In the genomic region with DNA sequence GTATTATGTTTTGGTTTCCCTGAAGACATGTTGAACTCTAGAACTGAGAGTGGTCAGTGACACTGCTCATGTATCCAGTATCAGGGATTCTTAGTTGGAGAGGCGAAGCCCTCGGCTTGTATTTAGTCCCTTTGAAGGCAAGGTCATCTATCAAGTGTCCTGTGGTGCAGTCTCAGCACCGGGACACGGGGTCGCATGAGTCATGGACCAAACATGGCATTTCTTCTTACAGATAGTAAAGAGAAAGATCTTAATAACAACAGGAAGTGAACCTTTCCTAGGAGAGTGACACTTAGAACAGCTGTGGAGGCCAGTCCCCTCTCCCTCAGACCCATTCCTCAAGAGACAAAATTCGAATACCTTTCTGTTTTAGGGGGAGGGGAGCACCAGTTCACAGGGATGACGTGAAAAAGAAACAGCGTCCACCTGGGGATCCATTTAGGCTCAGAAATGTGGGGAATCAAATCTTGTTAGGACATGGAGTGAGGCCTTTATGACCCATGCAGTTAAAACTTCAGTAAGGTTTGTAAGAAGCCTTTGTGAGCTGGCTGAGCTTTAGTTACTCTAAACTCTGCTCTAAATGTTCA, we compare ENCODE assay signal across 18 cellular contexts.
A peak's percentile ranks its signal among the peaks of the same experiment; 100 is the strongest.
DNase-seq lines count a peak whose midpoint lies in the region; ATAC-seq, FAIRE-seq and TF ChIP-seq lines count a peak whose summit lies in the region.
"Had no signal": no experiment of that assay in that cellular context is flagged by ENCODE, and none has a peak within 500 bp of the region (broad histone marks: within the 10 kb centered on the region; RNA-seq: fewer than 3 reads in every experiment).

No MANE protein-coding gene starts in this region.

- peak in 1 of 2 donors; percentile 39 for DNase-seq in cardiac muscle cell (ENCODE audit: low read depth in 1 of 2, low spot score in 1 of 2)
- DNase-seq in right atrium auricular region (ENCODE audit: low spot score), result no peak
- peak; percentile 18 for DNase-seq in astrocyte (ENCODE audit: low read depth)
- DNase-seq in inferior parietal cortex (ENCODE audit: extremely low spot score), result peak; percentile 15
- DNase-seq in C1 segment of cervical spinal cord (lab: John Stamatoyannopoulos, UW), result no peak
- no peak for DNase-seq in DMS114 treated with DMSO at 0.1 percent for 48 hours (lab: John Stamatoyannopoulos, UW; ENCODE audit: unreplicated experiment)
- no peak for DNase-seq in activated naive CD4-positive, alpha-beta T cell treated with anti-CD3 and anti-CD28 coated beads, Interleukin-2, amount 50 U/mL, for 16 hours
- DNase-seq: activated B cell treated with CpG ODN at 0.5 μM for 24 hours, DMS 273 treated with DMSO at 0.1 percent for 48 hours, foreskin melanocyte, left ventricle myocardium superior, NCI-H146, NCI-H774 had no signal

- TF ChIP-seq CTCF in cardiac muscle cell (IDR thresholded peaks at IDR 0.05; ENCODE audit: low read depth, low read length), result no peak
- no peak for TF ChIP-seq CTCF in right atrium auricular region (IDR thresholded peaks at IDR 0.05)
- TF ChIP-seq CTCF in astrocyte (IDR thresholded peaks at IDR 0.05; ENCODE audit: insufficient read depth, low read depth, low read length), result no peak

- no peak for FAIRE-seq in astrocyte (lab: Jason Lieb, UNC)
- FAIRE-seq: A204.1, GM12892 had no signal

- no peaks in the 10 kb centered on the region for H3K27me3 Mint-ChIP-seq in astrocyte (ENCODE audit: low read depth, unreplicated experiment)
- H3K27me3 Mint-ChIP-seq: activated B cell treated with CpG ODN at 0.5 μM for 24 hours had no signal

- no peaks in the 10 kb centered on the region for H3K79me2 ChIP-seq in astrocyte (ENCODE audit: insufficient read depth, low read length)

- peaks cover 9% of the 10 kb centered on the region for H3K4me1 Mint-ChIP-seq in astrocyte (ENCODE audit: low read depth, unreplicated experiment)
- H3K4me1 Mint-ChIP-seq: activated B cell treated with CpG ODN at 0.5 μM for 24 hours had no signal

- H3K9me3 Mint-ChIP-seq in astrocyte (ENCODE audit: unreplicated experiment), result no peaks in the 10 kb centered on the region
- H3K9me3 Mint-ChIP-seq: activated B cell treated with CpG ODN at 0.5 μM for 24 hours had no signal

- ATAC-seq in GM21367 (IDR thresholded peaks at IDR 0.05; ENCODE audit: unreplicated experiment), result no peak
- ATAC-seq: left ventricle myocardium superior had no signal

- H3K27ac ChIP-seq in cardiac muscle cell (peak overlapping the region; percentile 87), right atrium auricular region (peak overlapping the region in 1 of 2 donors; percentile 76), astrocyte (ENCODE audit: low read depth, low read length) (no peak overlapping the region)
- H3K27ac ChIP-seq: SJSA1, tibial nerve had no signal

- no peaks in the 10 kb centered on the region for H4K20me1 ChIP-seq in astrocyte (ENCODE audit: insufficient read depth, low read length)

- no peak overlapping the region for H3K9ac ChIP-seq in astrocyte (ENCODE audit: low read length)

- peak overlapping the region; percentile 3 for H2AFZ ChIP-seq in astrocyte (ENCODE audit: low read depth, low read length)

- no peak overlapping the region for H3K4me2 ChIP-seq in astrocyte (ENCODE audit: low read length)

- H3K4me3 ChIP-seq in cardiac muscle cell (no peak overlapping the region), right atrium auricular region (no peak overlapping the region), astrocyte (ENCODE audit: insufficient read depth, low read depth, low read length) (no peak overlapping the region)
- H3K4me3 ChIP-seq: SJSA1, tibial nerve had no signal

- no peaks in the 10 kb centered on the region for H3K36me3 Mint-ChIP-seq in astrocyte (ENCODE audit: low read depth, unreplicated experiment)

- H3K36me3 ChIP-seq in cardiac muscle cell, result no peaks in the 10 kb centered on the region
- no peaks in the 10 kb centered on the region for H3K36me3 ChIP-seq in right atrium auricular region
- no peaks in the 10 kb centered on the region for H3K36me3 ChIP-seq in astrocyte (ENCODE audit: insufficient read depth, low read length)
- H3K36me3 ChIP-seq: SJSA1, tibial nerve had no signal

- peak overlapping the region; percentile 72 for H3K27ac Mint-ChIP-seq in astrocyte (ENCODE audit: unreplicated experiment)
- H3K27ac Mint-ChIP-seq: activated B cell treated with CpG ODN at 0.5 μM for 24 hours had no signal

- H3K4me1 ChIP-seq in cardiac muscle cell (ENCODE audit: low read depth) (peaks cover 45% of the 10 kb centered on the region), right atrium auricular region (peaks cover 0 to 5% of the 10 kb centered on the region in 2 donors), astrocyte (ENCODE audit: insufficient read depth, low read length) (no peaks in the 10 kb centered on the region)
- H3K4me1 ChIP-seq: SJSA1 had no signal

- H3K9me3 ChIP-seq in cardiac muscle cell (ENCODE audit: low read depth), result no peaks in the 10 kb centered on the region
- no peaks in the 10 kb centered on the region for H3K9me3 ChIP-seq in right atrium auricular region
- H3K9me3 ChIP-seq in astrocyte (ENCODE audit: insufficient read depth, low read depth, low read length), result no peaks in the 10 kb centered on the region
- H3K9me3 ChIP-seq: SJSA1, tibial nerve had no signal

- H3K27me3 ChIP-seq in cardiac muscle cell (no peaks in the 10 kb centered on the region), right atrium auricular region (no peaks in the 10 kb centered on the region), astrocyte (ENCODE audit: insufficient read depth, low read length) (no peaks in the 10 kb centered on the region)
- H3K27me3 ChIP-seq: tibial nerve had no signal

- H3K4me3 Mint-ChIP-seq in astrocyte (ENCODE audit: unreplicated experiment), result no peak overlapping the region
- H3K4me3 Mint-ChIP-seq: activated B cell treated with CpG ODN at 0.5 μM for 24 hours had no signal

Comparison
In these comparisons a context has a peak if more than half of its experiments do, and no peak if none do; other contexts are left out.
1. DNase-seq: peak in astrocyte (single experiment) and inferior parietal cortex (single experiment); none in right atrium auricular region (single experiment), C1 segment of cervical spinal cord (0 of 14), DMS114 treated with DMSO at 0.1 percent for 48 hours (single experiment) and activated naive CD4-positive, alpha-beta T cell treated with anti-CD3 and anti-CD28 coated beads, Interleukin-2, amount 50 U/mL, for 16 hours (single experiment).